ENCODE assay signal across 18 cellular contexts in the genomic region with DNA sequence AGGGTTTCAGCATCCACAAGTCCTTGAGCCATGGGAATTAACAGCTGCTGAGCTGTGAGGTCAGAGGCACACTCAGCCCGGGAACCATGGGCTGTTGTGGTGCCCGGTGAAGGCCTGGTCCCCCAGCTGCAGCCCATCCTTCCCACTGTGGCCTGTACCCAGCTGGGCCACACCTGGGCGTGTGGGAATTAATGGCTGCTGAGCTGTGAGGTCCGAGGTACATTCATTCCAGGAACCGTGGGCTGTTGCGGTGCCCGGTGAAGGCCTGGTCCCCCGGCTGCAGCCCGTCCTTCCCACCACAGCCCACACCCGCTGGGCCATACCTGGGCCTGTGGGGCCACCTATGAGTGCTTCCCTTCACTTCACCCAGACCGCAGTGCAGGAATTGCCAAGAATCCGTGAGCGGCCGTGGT. TPM values are rescaled to one million over a fixed set of nuclear protein-coding genes. Genes with fewer than 3 reads are reported as not detected.
DNase-seq lines count a peak whose midpoint lies in the region; ATAC-seq, FAIRE-seq and TF ChIP-seq lines count a peak whose summit lies in the region.
"Had no signal": no experiment of that assay in that cellular context is flagged by ENCODE, and none has a peak within 500 bp of the region (broad histone marks: within the 10 kb centered on the region; RNA-seq: fewer than 3 reads in every experiment).

No MANE protein-coding gene starts in this region.

- H3K4me3 Mint-ChIP-seq in activated naive CD8-positive, alpha-beta T cell treated with anti-CD3 and anti-CD28 coated beads, Interleukin-2, amount 50 U/mL, for 24 hours = no peak overlapping the region
- H3K4me3 Mint-ChIP-seq: CD4-positive, alpha-beta T cell; HFFc6 had no signal

- no peak for FAIRE-seq in RCC 7860 (lab: Jason Lieb, UNC)

- H3K27me3 Mint-ChIP-seq in activated naive CD8-positive, alpha-beta T cell treated with anti-CD3 and anti-CD28 coated beads, Interleukin-2, amount 50 U/mL, for 24 hours = peaks cover 2% of the 10 kb centered on the region
- H3K27me3 Mint-ChIP-seq: CD4-positive, alpha-beta T cell had no signal

- DNase-seq in activated effector memory CD4-positive, alpha-beta T cell treated with anti-CD3 and anti-CD28 coated beads, Interleukin-2, amount 50 U/mL, for 16 hours = peak; percentile 36
- no peak for DNase-seq in activated effector memory CD4-positive, alpha-beta T cell treated with Interleukin-2 at 50 U/mL for 16 hours
- peak; percentile 55 to 75 for DNase-seq in SJCRH30
- DNase-seq in lung (ENCODE audit: low spot score) = peak; percentile 18
- peak; percentile 0 for DNase-seq in testis
- DNase-seq in RCC 7860 (ENCODE audit: low spot score) = no peak
- DNase-seq in activated naive CD8-positive, alpha-beta T cell treated with anti-CD3 and anti-CD28 coated beads, Interleukin-2, amount 50 U/mL, for 24 hours = no peak
- DNase-seq: CD4-positive, alpha-beta T cell; EL; HFFc6; MG63; NCI-H1092; NCI-H146; NCI-H446; OCI-M1; RPMI8226 had no signal

- TF ChIP-seq POLR2A in testis (IDR thresholded peaks at IDR 0.05) = no peak

- peaks cover 34% of the 10 kb centered on the region for H3K4me1 Mint-ChIP-seq in activated naive CD8-positive, alpha-beta T cell treated with anti-CD3 and anti-CD28 coated beads, Interleukin-2, amount 50 U/mL, for 24 hours

- 88 to 97% methylated on average over 14 of the region's 14 CpGs for WGBS in lung, 2 donors
- WGBS in testis, 2 donors = 48 to 94% methylated on average over 2 to 14 of the region's 14 CpGs

- no peaks in the 10 kb centered on the region for H3K9me3 ChIP-seq in SJCRH30 (replicated peaks)
- peaks cover 0 to 9% of the 10 kb centered on the region in 2 donors for H3K9me3 ChIP-seq in lung (ENCODE audit: control insufficient read depth in 2 of 2, insufficient read depth in 1 of 2, low read length in 1 of 2)
- no peaks in the 10 kb centered on the region for H3K9me3 ChIP-seq in testis
- H3K9me3 ChIP-seq: MG63, SJSA1 had no signal

- H3K27ac ChIP-seq in SJCRH30 = no peak overlapping the region
- H3K27ac ChIP-seq in lung (ENCODE audit: low read depth in 1 of 2, low read length in 1 of 2) = no peak overlapping the region
- no peak overlapping the region for H3K27ac ChIP-seq in testis
- H3K27ac ChIP-seq: SJSA1 had no signal

- H3K27me3 ChIP-seq in SJCRH30 = no peaks in the 10 kb centered on the region
- H3K27me3 ChIP-seq in lung (ENCODE audit: control insufficient read depth, insufficient read depth) = no peaks in the 10 kb centered on the region
- H3K27me3 ChIP-seq in testis = no peaks in the 10 kb centered on the region
- H3K27me3 ChIP-seq: MG63 had no signal

- no peaks in the 10 kb centered on the region for H3K36me3 Mint-ChIP-seq in activated naive CD8-positive, alpha-beta T cell treated with anti-CD3 and anti-CD28 coated beads, Interleukin-2, amount 50 U/mL, for 24 hours (ENCODE audit: low read depth)

- H3K4me3 ChIP-seq in SJCRH30 (no peak overlapping the region), lung (no peak overlapping the region), testis (no peak overlapping the region)
- H3K4me3 ChIP-seq: MG63, SJSA1 had no signal

- H3K27ac Mint-ChIP-seq in activated naive CD8-positive, alpha-beta T cell treated with anti-CD3 and anti-CD28 coated beads, Interleukin-2, amount 50 U/mL, for 24 hours = no peak overlapping the region
- H3K27ac Mint-ChIP-seq: CD4-positive, alpha-beta T cell; HFFc6 had no signal

- no peaks in the 10 kb centered on the region for H3K36me3 ChIP-seq in SJCRH30
- H3K36me3 ChIP-seq in lung (ENCODE audit: control insufficient read depth in 2 of 2, insufficient read depth in 2 of 2, low read length in 2 of 2) = no peaks in the 10 kb centered on the region
- no peaks in the 10 kb centered on the region for H3K36me3 ChIP-seq in testis (ENCODE audit: low read depth, missing control alignments)
- H3K36me3 ChIP-seq: MG63, SJSA1 had no signal

- H3K9me3 Mint-ChIP-seq in activated naive CD8-positive, alpha-beta T cell treated with anti-CD3 and anti-CD28 coated beads, Interleukin-2, amount 50 U/mL, for 24 hours = no peaks in the 10 kb centered on the region
- H3K9me3 Mint-ChIP-seq: CD4-positive, alpha-beta T cell; HFFc6 had no signal

- H3K4me1 ChIP-seq in SJCRH30 (peaks cover 3% of the 10 kb centered on the region), lung (ENCODE audit: control insufficient read depth in 2 of 2, insufficient read depth in 2 of 2, low read length in 2 of 2) (no peaks in the 10 kb centered on the region), testis (peaks cover 5% of the 10 kb centered on the region)
- H3K4me1 ChIP-seq: SJSA1 had no signal

- ATAC-seq in lung (ENCODE audit: insufficient read depth, low FRiP score) (no peak), GM21381 (IDR thresholded peaks at IDR 0.05; ENCODE audit: unreplicated experiment) (no peak)
- ATAC-seq in activated naive CD8-positive, alpha-beta T cell treated with anti-CD3 and anti-CD28 coated beads, Interleukin-2, amount 50 U/mL, for 24 hours = no peak

- TF ChIP-seq CTCF in lung (IDR thresholded peaks at IDR 0.05; ENCODE audit: control extremely low read depth, extremely low read depth) (no peak), testis (IDR thresholded peaks at IDR 0.05) (no peak)

- intact Hi-C loops in testis (cut with DNase I; ENCODE audit: low total_unique reads) = no loop called here

RNA-seq across cellular contexts. Expression of a gene that starts 25.2 kb away (rescaled TPM):
- total RNA-seq in SJCRH30 (2014; rRNA removed; shearing (Covaris generic)) = 20.0 and 29.1 TPM in 2 replicates
- total RNA-seq in lung (10 to 100 TPM; 20.0 to 22.8 TPM), testis (10 to 100 TPM; 18.0 to 25.8 TPM)
- polyA plus RNA-seq in lung (10 to 100 TPM; 19.5 to 36.0 TPM), testis (ENCODE audit: insufficient read depth, low read depth, low replicate concordance) (30.5 TPM)

Comparison
In these comparisons a context has a peak if more than half of its experiments do, and no peak if none do; other contexts are left out.
1. DNase-seq: peak in activated effector memory CD4-positive, alpha-beta T cell treated with anti-CD3 and anti-CD28 coated beads, Interleukin-2, amount 50 U/mL, for 16 hours (single experiment), SJCRH30 (2 of 2), lung (single experiment) and testis (single experiment); none in activated effector memory CD4-positive, alpha-beta T cell treated with Interleukin-2 at 50 U/mL for 16 hours (single experiment), RCC 7860 (single experiment) and activated naive CD8-positive, alpha-beta T cell treated with anti-CD3 and anti-CD28 coated beads, Interleukin-2, amount 50 U/mL, for 24 hours (single experiment).